22 cellular contexts compared by ENCODE assay signal in the genomic region with DNA sequence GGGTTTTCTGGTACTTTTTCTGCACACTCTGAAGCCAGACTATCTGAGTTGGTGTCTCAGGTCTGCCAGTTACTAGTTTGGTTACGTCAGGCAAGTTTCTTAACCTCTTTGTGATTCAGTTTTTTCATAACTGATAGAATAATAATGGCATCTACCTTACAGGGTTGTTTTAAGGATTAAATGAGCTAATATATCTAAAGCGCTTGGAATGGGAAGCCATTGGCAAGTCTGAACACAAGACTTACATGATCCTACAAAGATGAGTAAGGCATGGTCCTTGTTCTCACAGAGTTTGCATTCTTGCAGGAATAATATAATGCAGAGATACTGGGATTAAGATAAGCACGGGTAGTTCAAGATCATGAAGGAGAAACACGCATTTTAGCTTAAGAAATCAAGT. TPM values are rescaled to one million over a fixed set of nuclear protein-coding genes. Genes with fewer than 3 reads are reported as not detected.
"Had no signal": no experiment of that assay in that cellular context is flagged by ENCODE, and none has a peak within 500 bp of the region (broad histone marks: within the 10 kb centered on the region; RNA-seq: fewer than 3 reads in every experiment).

No MANE protein-coding gene starts in this region.

- ATAC-seq: activated CD8-positive, alpha-beta memory T cell treated with anti-CD3 and anti-CD28 coated beads, Interleukin-2, amount 10 ng/mL, durations not matched to agents 7 days and 5 days; K562; SK-N-SH treated with all-trans-retinoic acid at 6 μM for 48 hours; WTC11 had no signal

- H3K4me3 ChIP-seq: K562, SJSA1 had no signal

- DNase-seq: activated CD4-positive, alpha-beta T cell treated with anti-CD3 and anti-CD28 coated beads for 48 hours; activated CD4-positive, alpha-beta T cell treated with anti-CD3 and anti-CD28 coated beads, Interleukin-2, amount 50 U/mL, for 4 hours; activated CD4-positive, CD25-positive, alpha-beta regulatory T cell treated with anti-CD3 and anti-CD28 coated beads, Interleukin-2, amount 50 U/mL, for 72 hours; activated CD8-positive, alpha-beta memory T cell treated with anti-CD3 and anti-CD28 coated beads, Interleukin-2, amount 10 ng/mL, durations not matched to agents 7 days and 5 days; activated effector memory CD4-positive, alpha-beta T cell treated with Interleukin-2 at 50 U/mL for 16 hours; activated naive CD4-positive, alpha-beta T cell treated with Interleukin-2 at 50 U/mL for 16 hours; activated T-cell treated with anti-CD3 and anti-CD28 coated beads, Interleukin-2, amount 50 U/mL, for 24 hours; anterior cingulate cortex; central memory CD4-positive, alpha-beta T cell; NCI-H1048; NCI-H146; NCI-H187 treated with DMSO at 0.1 percent for 48 hours; NCI-H2081 treated with DMSO at 0.1 percent for 48 hours; NCI-H446; NCI-H524; SHP77; SW 1271; T-helper 9 cell had no signal

- H3K9me3 ChIP-seq: SJSA1 had no signal

- H3K27ac ChIP-seq: SJSA1 had no signal

- H3K36me3 ChIP-seq: SJSA1 had no signal

RNA-seq across cellular contexts. Expression of gene DENND2D, which starts 9.2 kb away (rescaled TPM):
- total RNA-seq: SJSA1 had no signal

RNA-seq across cellular contexts. Expression of gene CHI3L2, which starts 17.9 kb away (rescaled TPM):
- total RNA-seq: SJSA1 had no signal
